In genomic region chr1:192901500-192901899, GRCh38 we compare ENCODE assay signal across 18 cellular contexts.
"Had no signal": no experiment of that assay in that cellular context is flagged by ENCODE, and none has a peak within 500 bp of the region (broad histone marks: within the 10 kb centered on the region; RNA-seq: fewer than 3 reads in every experiment).

No MANE protein-coding gene starts in this region.

- H3K27me3 ChIP-seq: Peyer's patch had no signal

- H3K9me3 ChIP-seq: Peyer's patch had no signal

- H3K4me3 ChIP-seq: Peyer's patch had no signal

- H3K27ac ChIP-seq: Peyer's patch, VCaP had no signal

- H3K36me3 ChIP-seq: Peyer's patch had no signal

- ATAC-seq: activated naive CD4-positive, alpha-beta T cell treated with anti-CD3 and anti-CD28 coated beads, Interleukin-2, amount 50 U/mL, for 72 hours; activated naive CD8-positive, alpha-beta T cell treated with anti-CD3 and anti-CD28 coated beads, Interleukin-2, amount 50 U/mL, for 24 hours; activated T-cell treated with anti-CD3 and anti-CD28 coated beads, Interleukin-2, amount 50 U/mL, for 4 hours had no signal

- H3K4me1 ChIP-seq: Peyer's patch had no signal

- DNase-seq: activated CD4-positive, alpha-beta memory T cell treated with anti-CD3 and anti-CD28 coated beads for 36 hours; activated CD4-positive, alpha-beta T cell treated with anti-CD3 and anti-CD28 coated beads, Interleukin-2, amount 10 ng/mL, durations not matched to agents 7 days and 5 days; activated CD4-positive, CD25-positive, alpha-beta regulatory T cell; activated CD8-positive, alpha-beta memory T cell treated with anti-CD3 and anti-CD28 coated beads for 24 hours; activated effector memory CD4-positive, alpha-beta T cell treated with anti-CD3 and anti-CD28 coated beads, Interleukin-2, amount 50 U/mL, for 16 hours; activated naive CD4-positive, alpha-beta T cell treated with Interleukin-2 at 50 U/mL for 16 hours; activated naive CD8-positive, alpha-beta T cell treated with anti-CD3 and anti-CD28 coated beads, Interleukin-2, amount 50 U/mL, for 24 hours; activated T-cell treated with anti-CD3 and anti-CD28 coated beads, Interleukin-2, amount 50 U/mL, for 4 hours; amniotic stem cell; NCI-H2029; NCI-H2107; NCI-H524; Peyer's patch; SHP77 treated with DMSO at 0.1 percent for 48 hours; T1000 had no signal

- FAIRE-seq: astrocyte had no signal
